In the genomic region with DNA sequence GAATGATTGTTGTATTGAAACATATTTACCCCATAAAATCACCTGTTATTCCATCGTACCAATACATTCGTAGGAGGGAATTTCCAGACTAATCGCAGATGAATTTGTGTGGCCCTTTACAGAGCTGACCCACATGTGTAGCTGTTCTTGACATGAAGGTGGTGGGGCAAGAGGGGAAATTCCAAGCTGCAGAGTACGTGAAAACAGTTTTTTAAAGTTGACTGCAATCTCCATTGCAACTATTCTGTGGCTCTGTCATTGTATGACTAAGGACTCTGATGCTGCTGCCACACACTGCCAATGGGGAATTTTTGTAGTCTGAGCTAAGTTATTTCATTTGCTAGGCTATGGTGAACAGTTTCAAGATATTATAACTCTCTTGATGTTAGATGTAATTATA, we compare ENCODE assay signal across 11 cellular contexts. TPM values are rescaled to one million over a fixed set of nuclear protein-coding genes. Genes with fewer than 3 reads are reported as not detected.
A peak's percentile ranks its signal among the peaks of the same experiment; 100 is the strongest.
DNase-seq lines count a peak whose midpoint lies in the region; ATAC-seq, FAIRE-seq and TF ChIP-seq lines count a peak whose summit lies in the region.
"Had no signal": no experiment of that assay in that cellular context is flagged by ENCODE, and none has a peak within 500 bp of the region (broad histone marks: within the 10 kb centered on the region; RNA-seq: fewer than 3 reads in every experiment).

No MANE protein-coding gene starts in this region.

- CTCF ChIA-PET in Calu3 (lab: Charles Lee), result interaction anchor here (0.6 kb wide), 1 partner anchor 170 kb away, joined by 3 read pairs; no protein-coding TSS in a partner anchor

- no peaks in the 10 kb centered on the region for H3K36me3 ChIP-seq in left ventricle myocardium inferior
- H3K36me3 ChIP-seq in stomach, result no peaks in the 10 kb centered on the region
- H3K36me3 ChIP-seq: neutrophil had no signal

- H3K4me1 Mint-ChIP-seq in Calu3 (ENCODE audit: low read depth, unreplicated experiment), result no peaks in the 10 kb centered on the region

- intact Hi-C loops in Calu3 (cut with micrococcal nuclease; ENCODE audit: unreplicated experiment) (no loop called here), left ventricle myocardium inferior (cut with micrococcal nuclease) (no loop called here), stomach (cut with DNase I; ENCODE audit: low total_unique reads) (no loop called here)

- TF ChIP-seq POLR2A in stomach (IDR thresholded peaks at IDR 0.05), result no peak

- H3K9me3 ChIP-seq in left ventricle myocardium inferior (replicated peaks) (no peaks in the 10 kb centered on the region), stomach (no peaks in the 10 kb centered on the region)
- H3K9me3 ChIP-seq: neutrophil had no signal

- no peak for DNase-seq in GM18507 (ENCODE audit: extremely low spot score, insufficient read length, low read depth)
- DNase-seq in glomerular visceral epithelial cell (ENCODE audit: extremely low spot score), result peak; percentile 74
- DNase-seq in Calu3, result no peak
- no peak for DNase-seq in left ventricle myocardium inferior
- no peak for DNase-seq in NCI-H1417 (lab: John Stamatoyannopoulos, UW)
- DNase-seq in stomach, result no peak
- DNase-seq: NCI-H2171 treated with DMSO at 0.1 percent for 48 hours; stimulated activated CD8-positive, alpha-beta memory T cell treated with anti-CD3 and anti-CD28 coated beads, Interleukin-4, amount 100 ng/mL, for 48 hours had no signal

- H3K27me3 ChIP-seq in left ventricle myocardium inferior (ENCODE audit: low read depth), result no peaks in the 10 kb centered on the region
- no peaks in the 10 kb centered on the region for H3K27me3 ChIP-seq in stomach
- H3K27me3 ChIP-seq: neutrophil had no signal

- BruUV-seq in Calu3 (replicated peaks; lab: Mats Ljungman, UMichigan), result no TSS peak

- H3K27ac Mint-ChIP-seq in Calu3 (ENCODE audit: unreplicated experiment), result no peak overlapping the region

- H3K4me3 ChIP-seq in left ventricle myocardium inferior (no peak overlapping the region), stomach (no peak overlapping the region)

- TF ChIP-seq EP300 in stomach (IDR thresholded peaks at IDR 0.05), result no peak

- TF ChIP-seq CTCF in Calu3 (IDR thresholded peaks at IDR 0.05; ENCODE audit: unreplicated experiment), result no peak
- no peak for TF ChIP-seq CTCF in left ventricle myocardium inferior (IDR thresholded peaks at IDR 0.05; ENCODE audit: borderline replicate concordance)
- TF ChIP-seq CTCF in stomach (IDR thresholded peaks at IDR 0.05), result no peak

- ATAC-seq in GM21447 (IDR thresholded peaks at IDR 0.05; ENCODE audit: unreplicated experiment), result peak; percentile 70
- peak; percentile 66 for ATAC-seq in HG03460 (IDR thresholded peaks at IDR 0.05; ENCODE audit: unreplicated experiment)

- no peak overlapping the region for H3K4me3 Mint-ChIP-seq in Calu3 (ENCODE audit: low read depth, unreplicated experiment)

- 70 to 84% (median 81%) methylated on average over 4 of the region's 4 CpGs for WGBS in stomach, 5 donors

- no peaks in the 10 kb centered on the region for H3K9me3 Mint-ChIP-seq in Calu3 (ENCODE audit: low read depth, unreplicated experiment)

- peak; percentile 94 for FAIRE-seq in GM18507 (lab: Jason Lieb, UNC)

- no peaks in the 10 kb centered on the region for H3K4me1 ChIP-seq in left ventricle myocardium inferior
- H3K4me1 ChIP-seq in stomach, result peaks cover 0 to 8% (median 0%) of the 10 kb centered on the region in 4 donors

- H3K36me3 Mint-ChIP-seq in Calu3 (ENCODE audit: insufficient read depth, unreplicated experiment), result no peaks in the 10 kb centered on the region

- H3K27ac ChIP-seq in left ventricle myocardium inferior (replicated peaks) (no peak overlapping the region), stomach (no peak overlapping the region)
- H3K27ac ChIP-seq: neutrophil had no signal

- no peaks in the 10 kb centered on the region for H3K27me3 Mint-ChIP-seq in Calu3 (ENCODE audit: unreplicated experiment)

RNA-seq across cellular contexts. Expression of a gene that starts 46.4 kb away (rescaled TPM):
- total RNA-seq in Calu3 (2022) (0.54 TPM in 1 of 2 replicates, not detected in the other), left ventricle myocardium inferior (0.33 TPM), stomach (10 to 100 TPM; 18.7 to 63.6 (median 31.9) TPM)
- polyA plus RNA-seq in stomach, result 10 to 100 TPM in 2 of 3 donors, 1 to 10 TPM in 1; 3.9 to 14.8 (median 10.0) TPM

Comparison
In these comparisons a context has a peak if more than half of its experiments do, and no peak if none do; other contexts are left out.
1. RNA of a gene that starts 46.4 kb away (total RNA-seq): 18.7 to 63.6 TPM in stomach; 0.54 TPM in Calu3 and 0.33 TPM in left ventricle myocardium inferior (single experiment); every median in the first group is over 10 times any median in the second.